Comparison of ENCODE assay signal across 20 cellular contexts in the genomic region with DNA sequence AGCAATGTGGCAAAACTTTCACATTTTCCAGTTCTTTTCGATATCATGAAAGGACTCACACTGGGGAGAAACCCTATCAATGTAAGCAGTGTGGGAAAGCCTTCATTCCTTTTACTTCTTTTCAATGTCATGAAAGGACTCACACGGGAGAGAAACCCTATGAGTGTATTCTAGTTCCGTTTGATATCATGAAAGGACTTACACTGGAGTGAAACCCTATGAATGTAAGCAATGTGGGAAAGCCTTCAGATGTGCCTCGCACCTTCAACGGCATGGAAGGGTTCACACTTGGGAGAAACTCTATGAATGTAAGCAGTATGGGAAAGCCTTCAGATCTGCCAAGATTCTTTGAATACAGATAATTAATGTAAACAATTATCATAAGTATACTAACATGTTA.
"Had no signal": no experiment of that assay in that cellular context is flagged by ENCODE, and none has a peak within 500 bp of the region (broad histone marks: within the 10 kb centered on the region; RNA-seq: fewer than 3 reads in every experiment).

No MANE protein-coding gene starts in this region.

- H3K4me3 ChIP-seq: heart left ventricle, mucosa of descending colon had no signal

- H3K27me3 Mint-ChIP-seq: activated CD4-positive, alpha-beta memory T cell treated with anti-CD3 and anti-CD28 coated beads for 36 hours; activated CD8-positive, alpha-beta memory T cell treated with anti-CD3 and anti-CD28 coated beads, Interleukin-2, amount 10 ng/mL, durations not matched to agents 7 days and 5 days; activated naive CD4-positive, alpha-beta T cell treated with anti-CD3 and anti-CD28 coated beads, Interleukin-2, amount 50 U/mL, for 24 hours; activated T-cell treated with anti-CD3 and anti-CD28 coated beads, Interleukin-2, amount 50 U/mL, for 24 hours; brain; central memory CD8-positive, alpha-beta T cell; effector memory CD8-positive, alpha-beta T cell had no signal

- H3K4me1 Mint-ChIP-seq: activated CD8-positive, alpha-beta memory T cell treated with anti-CD3 and anti-CD28 coated beads, Interleukin-2, amount 10 ng/mL, durations not matched to agents 7 days and 5 days; activated naive CD4-positive, alpha-beta T cell treated with anti-CD3 and anti-CD28 coated beads, Interleukin-2, amount 50 U/mL, for 24 hours; brain; central memory CD8-positive, alpha-beta T cell; nephron had no signal

- H3K4me3 Mint-ChIP-seq: activated CD4-positive, alpha-beta memory T cell treated with anti-CD3 and anti-CD28 coated beads for 36 hours; activated CD8-positive, alpha-beta memory T cell treated with anti-CD3 and anti-CD28 coated beads, Interleukin-2, amount 10 ng/mL, durations not matched to agents 7 days and 5 days; activated T-cell treated with anti-CD3 and anti-CD28 coated beads, Interleukin-2, amount 50 U/mL, for 24 hours; brain; effector memory CD8-positive, alpha-beta T cell; nephron had no signal

- H3K27me3 ChIP-seq: heart left ventricle had no signal

- ATAC-seq: activated CD8-positive, alpha-beta memory T cell treated with anti-CD3 and anti-CD28 coated beads, Interleukin-2, amount 10 ng/mL, durations not matched to agents 7 days and 5 days; effector memory CD8-positive, alpha-beta T cell; gastrocnemius medialis; heart left ventricle; left lobe of liver; mucosa of descending colon; sciatic nerve had no signal

- H3K27ac Mint-ChIP-seq: activated CD8-positive, alpha-beta memory T cell treated with anti-CD3 and anti-CD28 coated beads, Interleukin-2, amount 10 ng/mL, durations not matched to agents 7 days and 5 days; activated naive CD4-positive, alpha-beta T cell treated with anti-CD3 and anti-CD28 coated beads, Interleukin-2, amount 50 U/mL, for 24 hours; activated T-cell treated with anti-CD3 and anti-CD28 coated beads, Interleukin-2, amount 50 U/mL, for 24 hours; brain; effector memory CD8-positive, alpha-beta T cell; nephron had no signal

- DNase-seq: activated CD4-positive, alpha-beta memory T cell treated with anti-CD3 and anti-CD28 coated beads for 36 hours; activated CD8-positive, alpha-beta memory T cell treated with anti-CD3 and anti-CD28 coated beads, Interleukin-2, amount 10 ng/mL, durations not matched to agents 7 days and 5 days; activated effector memory CD4-positive, alpha-beta T cell treated with Interleukin-2 at 50 U/mL for 16 hours; activated T-cell treated with anti-CD3 and anti-CD28 coated beads, Interleukin-2, amount 50 U/mL, for 24 hours; cortex of kidney; effector memory CD8-positive, alpha-beta T cell; gastrocnemius medialis; heart left ventricle; mammary epithelial cell; mucosa of descending colon; occipital lobe; stimulated activated CD4-positive, alpha-beta T cell treated with anti-CD3 and anti-CD28 coated beads, Interleukin-12 subunit alpha, Interleukin-12 subunit beta, amount 100 ng/mL, for 4 hours; stimulated activated CD4-positive, alpha-beta T cell treated with anti-CD3 and anti-CD28 coated beads, Interleukin-2, amount 100 ng/mL, for 24 hours; WERI-Rb-1 had no signal

- H3K4me1 ChIP-seq: gastrocnemius medialis, heart left ventricle had no signal

- H3K27ac ChIP-seq: gastrocnemius medialis, heart left ventricle, WERI-Rb-1 had no signal

- H3K9me3 Mint-ChIP-seq: activated naive CD4-positive, alpha-beta T cell treated with anti-CD3 and anti-CD28 coated beads, Interleukin-2, amount 50 U/mL, for 24 hours had no signal
